21 cellular contexts compared by ENCODE assay signal in the genomic region with DNA sequence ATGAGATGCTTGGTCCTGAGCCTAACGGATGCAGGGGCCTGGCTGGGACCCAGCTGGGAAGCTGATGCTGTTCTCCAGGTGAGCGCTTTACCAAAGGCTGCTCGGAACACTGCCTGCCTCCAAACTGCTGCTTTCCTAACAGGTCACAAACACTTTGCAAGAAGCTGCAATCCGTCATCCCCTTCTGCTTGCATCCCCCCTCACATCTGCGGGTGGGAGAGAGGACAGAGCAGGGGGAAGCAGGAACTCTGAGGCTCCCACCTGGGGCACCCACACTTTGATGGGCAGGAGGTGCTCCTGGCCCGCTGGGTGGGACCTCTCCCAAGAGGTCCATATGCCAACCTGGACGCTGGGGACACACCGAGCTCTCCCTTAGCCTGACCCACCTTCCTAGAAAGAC.
"Had no signal": no experiment of that assay in that cellular context is flagged by ENCODE, and none has a peak within 500 bp of the region (broad histone marks: within the 10 kb centered on the region; RNA-seq: fewer than 3 reads in every experiment).

No MANE protein-coding gene starts in this region.

- H3K27ac ChIP-seq: gastrocnemius medialis, left ventricle myocardium inferior, lower lobe of right lung, neural progenitor cell, psoas muscle, sigmoid colon, skin epidermis, tibial artery had no signal

- H3K27me3 Mint-ChIP-seq: central memory CD8-positive, alpha-beta T cell; natural killer cell treated with Interleukin-12 subunit alpha and Interleukin-12 subunit beta and Interleukin-15 and Interleukin-18, amount 100 ng/mL, for 72 hours had no signal

- H3K36me3 ChIP-seq: gastrocnemius medialis, left ventricle myocardium inferior, lower lobe of right lung, neural progenitor cell, sigmoid colon, tibial artery had no signal

- DNase-seq: endodermal cell; gastrocnemius medialis; glutamatergic neuron; immature natural killer cell; kidney; left cardiac atrium; left ventricle myocardium inferior; lower lobe of right lung; midbrain; occipital lobe; psoas muscle; retina; sigmoid colon; stimulated activated CD4-positive, alpha-beta T cell treated with anti-CD3 and anti-CD28 coated beads, Interleukin-12 subunit alpha, Interleukin-12 subunit beta, amount 100 ng/mL, for 4 hours; stimulated activated naive CD8-positive, alpha-beta T cell treated with anti-CD3 and anti-CD28 coated beads, Interleukin-15, Interleukin-2, amounts not matched to agents 100 U/mL and 50 U/mL, for 24 hours; tibial artery had no signal

- H3K36me3 Mint-ChIP-seq: neural progenitor cell had no signal

- H3K4me3 Mint-ChIP-seq: central memory CD8-positive, alpha-beta T cell; endodermal cell; immature natural killer cell; memory B cell; natural killer cell treated with Interleukin-12 subunit alpha and Interleukin-12 subunit beta and Interleukin-15 and Interleukin-18, amount 100 ng/mL, for 72 hours had no signal

- H3K4me3 ChIP-seq: gastrocnemius medialis, left ventricle myocardium inferior, lower lobe of right lung, neural progenitor cell, psoas muscle, sigmoid colon, skin epidermis, tibial artery had no signal

- H3K4me1 ChIP-seq: gastrocnemius medialis, neural progenitor cell, psoas muscle had no signal

- H3K9me3 ChIP-seq: gastrocnemius medialis, psoas muscle had no signal

- H3K27me3 ChIP-seq: neural progenitor cell had no signal

- H3K27ac Mint-ChIP-seq: endodermal cell; memory B cell; natural killer cell treated with Interleukin-12 subunit alpha and Interleukin-12 subunit beta and Interleukin-15 and Interleukin-18, amount 100 ng/mL, for 72 hours; neural progenitor cell had no signal

- H3K4me1 Mint-ChIP-seq: memory B cell had no signal
